In the genomic region with DNA sequence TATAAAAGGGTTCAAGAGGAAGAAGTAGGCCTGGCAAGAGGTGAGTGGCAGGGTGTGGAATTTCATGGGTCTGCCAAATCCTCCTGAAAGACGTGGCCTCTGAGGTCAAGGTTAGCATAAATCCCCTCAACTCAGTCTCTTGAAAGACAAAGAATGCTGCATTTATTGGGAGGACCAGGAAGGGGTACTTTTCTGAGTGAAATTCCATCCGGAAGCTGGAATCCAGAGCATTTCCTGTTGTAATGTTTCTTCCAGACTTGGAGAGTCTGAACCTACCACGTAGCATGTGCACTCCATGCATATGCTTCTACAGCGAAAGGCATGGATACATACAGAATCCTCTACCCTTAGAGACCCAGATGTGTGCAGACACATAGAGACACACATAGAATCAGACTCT, we compare ENCODE assay signal across 24 cellular contexts. TPM values are rescaled to one million over a fixed set of nuclear protein-coding genes. Genes with fewer than 3 reads are reported as not detected.
DNase-seq lines count a peak whose midpoint lies in the region; ATAC-seq and TF ChIP-seq lines count a peak whose summit lies in the region.
"Had no signal": no experiment of that assay in that cellular context is flagged by ENCODE, and none has a peak within 500 bp of the region (broad histone marks: within the 10 kb centered on the region; RNA-seq: fewer than 3 reads in every experiment).

No MANE protein-coding gene starts in this region.

- 33% methylated on average over 1 of the region's 4 CpGs; no CpG with 5 or more reads in 1 of the 2 experiments for WGBS in mesodermal cell (ENCODE audit: insufficient coverage in 2 of 2), 2 experiments

- TF ChIP-seq CTCF in GM23338 (conservative IDR thresholded peaks at IDR 0.05; ENCODE audit: low read depth in 2 of 2): no peak

- no peaks in the 10 kb centered on the region for H3F3A ChIP-seq in GM23338 (replicated peaks; ENCODE audit: low read depth)

- H3K9me2 ChIP-seq in GM23338 (ENCODE audit: insufficient read depth): no peaks in the 10 kb centered on the region

- peak overlapping the region; percentile 81; the same call in 1 of the 2 replicates for H3K27ac Mint-ChIP-seq in GM23338
- H3K27ac Mint-ChIP-seq: activated naive CD4-positive, alpha-beta T cell treated with anti-CD3 and anti-CD28 coated beads, Interleukin-2, amount 10 ng/mL, durations not matched to agents 7 days and 5 days; activated T-cell treated with anti-CD3 and anti-CD28 coated beads, Interleukin-2, amount 50 U/mL, for 72 hours; CD14-positive monocyte; stimulated activated naive B cell treated with anti-CD40 and anti-IgM and Interleukin-4, amounts not matched to agents 10 μg/mL and 1 μg/mL and 100 μg/mL, for 72 hours had no signal

- peak overlapping the region; percentile 20; the same call in 1 of the 2 replicates for H3K4me2 ChIP-seq in GM23338

- no peaks in the 10 kb centered on the region for H3K9me3 ChIP-seq in mesodermal cell (ENCODE audit: control insufficient read depth, low read length)
- H3K9me3 ChIP-seq: esophagus squamous epithelium, pancreas, testis had no signal

- H2AFZ ChIP-seq in GM23338: no peak overlapping the region

- H3K4me1 Mint-ChIP-seq in GM23338: peaks cover 8% of the 10 kb centered on the region
- H3K4me1 Mint-ChIP-seq: activated naive CD4-positive, alpha-beta T cell treated with anti-CD3 and anti-CD28 coated beads, Interleukin-2, amount 10 ng/mL, durations not matched to agents 7 days and 5 days; CD14-positive monocyte; stimulated activated naive B cell treated with anti-CD40 and anti-IgM and Interleukin-4, amounts not matched to agents 10 μg/mL and 1 μg/mL and 100 μg/mL, for 72 hours had no signal

- peak overlapping the region; percentile 83 for H3K27ac ChIP-seq in GM23338 (ENCODE audit: low read depth)
- H3K27ac ChIP-seq in mesodermal cell (ENCODE audit: low read depth, low read length, severe bottlenecking): peak overlapping the region; percentile 78
- H3K27ac ChIP-seq: esophagus squamous epithelium, pancreas, testis had no signal

- H3K4me1 ChIP-seq in GM23338 (ENCODE audit: insufficient read depth): 0 out of 2 replicates have a peak, but pooled peaks cover 5% of the 10 kb centered on the region
- H3K4me1 ChIP-seq in mesodermal cell (ENCODE audit: control insufficient read depth, insufficient read depth, low read length, poor library complexity, severe bottlenecking): peaks cover 4% of the 10 kb centered on the region
- H3K4me1 ChIP-seq: esophagus squamous epithelium, pancreas, testis had no signal

- DNase-seq in A172 (ENCODE audit: low spot score) (peak; percentile 42), GM23338 (ENCODE audit: low spot score) (peak; percentile 49), dedifferentiated amniotic fluid mesenchymal stem cell (ENCODE audit: extremely low spot score) (peak; percentile 24), HT-29 (ENCODE audit: low spot score) (no peak)
- DNase-seq in stimulated activated CD4-positive, alpha-beta T cell treated with anti-CD3 and anti-CD28 coated beads, Interleukin-2, amount 100 ng/mL, for 24 hours: no peak
- DNase-seq: activated CD4-positive, alpha-beta T cell treated with anti-CD3 and anti-CD28 coated beads for 1 hour; activated naive CD4-positive, alpha-beta T cell treated with anti-CD3 and anti-CD28 coated beads, Interleukin-2, amount 10 ng/mL, durations not matched to agents 7 days and 5 days; activated T-cell treated with anti-CD3 and anti-CD28 coated beads, Interleukin-2, amount 50 U/mL, for 72 hours; anterior cingulate cortex; effector CD8-positive, alpha-beta T cell; esophagus squamous epithelium; glutamatergic neuron; NCI-H1105 treated with DMSO at 0.1 percent for 48 hours; NCI-H2081; NCI-H510A; NK-92 treated with Interleukin-12 subunit alpha and Interleukin-12 subunit beta, amount 100 ng/mL, for 24 hours; pancreas; stimulated activated CD4-positive, alpha-beta T cell treated with anti-CD3 and anti-CD28 coated beads, Interleukin-1b, Interleukin-23, amount 100 ng/mL, for 48 hours; stimulated activated naive B cell treated with anti-CD40 and anti-IgM and Interleukin-4, amounts not matched to agents 10 μg/mL and 1 μg/mL and 100 μg/mL, for 72 hours; testis had no signal

- H3K36me3 ChIP-seq in GM23338 (ENCODE audit: insufficient read depth) (no peaks in the 10 kb centered on the region), mesodermal cell (ENCODE audit: control insufficient read depth, insufficient read depth, low read length) (no peaks in the 10 kb centered on the region)
- H3K36me3 ChIP-seq: esophagus squamous epithelium, pancreas had no signal

- H4K20me1 ChIP-seq in GM23338 (replicated peaks; ENCODE audit: insufficient read depth): no peaks in the 10 kb centered on the region

- no peak for ATAC-seq in GM23338
- ATAC-seq in HG03095 (IDR thresholded peaks at IDR 0.05; ENCODE audit: unreplicated experiment): no peak
- no peak for ATAC-seq in HG03097 (IDR thresholded peaks at IDR 0.05; ENCODE audit: low FRiP score, unreplicated experiment)
- ATAC-seq: activated T-cell treated with anti-CD3 and anti-CD28 coated beads, Interleukin-2, amount 50 U/mL, for 72 hours; pancreas; stimulated activated naive B cell treated with anti-CD40 and anti-IgM and Interleukin-4, amounts not matched to agents 10 μg/mL and 1 μg/mL and 100 μg/mL, for 72 hours had no signal

- no peaks in the 10 kb centered on the region for H3K27me3 ChIP-seq in GM23338 (ENCODE audit: insufficient read depth)
- H3K27me3 ChIP-seq: esophagus squamous epithelium, pancreas, testis had no signal

- peaks cover 3% of the 10 kb centered on the region for H3K27me3 Mint-ChIP-seq in GM23338 (ENCODE audit: insufficient read depth, low read depth, poor library complexity)
- H3K27me3 Mint-ChIP-seq: activated naive CD4-positive, alpha-beta T cell treated with anti-CD3 and anti-CD28 coated beads, Interleukin-2, amount 10 ng/mL, durations not matched to agents 7 days and 5 days had no signal

- no peak overlapping the region for H3K4me3 Mint-ChIP-seq in GM23338
- H3K4me3 Mint-ChIP-seq: activated naive CD4-positive, alpha-beta T cell treated with anti-CD3 and anti-CD28 coated beads, Interleukin-2, amount 10 ng/mL, durations not matched to agents 7 days and 5 days; activated T-cell treated with anti-CD3 and anti-CD28 coated beads, Interleukin-2, amount 50 U/mL, for 72 hours; CD14-positive monocyte; stimulated activated naive B cell treated with anti-CD40 and anti-IgM and Interleukin-4, amounts not matched to agents 10 μg/mL and 1 μg/mL and 100 μg/mL, for 72 hours had no signal

- H3K79me2 ChIP-seq in GM23338 (replicated peaks; ENCODE audit: insufficient read depth): no peaks in the 10 kb centered on the region

- H3K9me3 Mint-ChIP-seq in GM23338: peaks cover 7% of the 10 kb centered on the region
- H3K9me3 Mint-ChIP-seq: activated naive CD4-positive, alpha-beta T cell treated with anti-CD3 and anti-CD28 coated beads, Interleukin-2, amount 10 ng/mL, durations not matched to agents 7 days and 5 days had no signal

- no peak overlapping the region for H3K4me3 ChIP-seq in GM23338
- H3K4me3 ChIP-seq in mesodermal cell (ENCODE audit: extremely low read depth, insufficient read depth, low read length, poor library complexity, severe bottlenecking): no peak overlapping the region
- H3K4me3 ChIP-seq: esophagus squamous epithelium, pancreas, testis had no signal

- H3K36me3 Mint-ChIP-seq in GM23338 (ENCODE audit: low read depth): peaks cover 6% of the 10 kb centered on the region; the same call in 1 of the 3 replicates
- H3K36me3 Mint-ChIP-seq: activated naive CD4-positive, alpha-beta T cell treated with anti-CD3 and anti-CD28 coated beads, Interleukin-2, amount 10 ng/mL, durations not matched to agents 7 days and 5 days; CD14-positive monocyte had no signal

TF ChIP-seq in GM23338, 12 proteins besides CTCF, POLR2A, EP300 and RAD21:
- TF ChIP-seq JUNB (IDR thresholded peaks at IDR 0.05; ENCODE audit: unreplicated experiment): no peak

RNA-seq across cellular contexts. Expression of a gene that starts 13.4 kb away (rescaled TPM):
- total RNA-seq in A172 (2014; rRNA removed; shearing (Covaris generic)): 11.2 and 12.0 TPM in 2 replicates
- 23.8 and 24.9 TPM in 2 replicates for total RNA-seq in GM23338 (2014; rRNA removed; shearing (Covaris generic))
- polyA plus RNA-seq in GM23338 (2016; fragmentation: Nextera tagmentation; extraction: Ambion mirVana): 11.8 and 12.7 TPM in 2 replicates
- polyA plus RNA-seq in mesodermal cell (2013, experiment 1 of 2): 23.4 TPM
- polyA plus RNA-seq in mesodermal cell (2013, experiment 2 of 2): 20.3 TPM
- total RNA-seq in HT-29 (2014; rRNA removed; shearing (Covaris generic)): 0.13 and 0.18 TPM in 2 replicates

RNA-seq across cellular contexts. Expression of a gene that starts 20.6 kb away (rescaled TPM):
- 47.1 and 51.1 TPM in 2 replicates for total RNA-seq in A172 (2014; rRNA removed; shearing (Covaris generic))
- 67.3 and 79.9 TPM in 2 replicates for total RNA-seq in GM23338 (2014; rRNA removed; shearing (Covaris generic))
- polyA plus RNA-seq in GM23338 (2016; fragmentation: Nextera tagmentation; extraction: Ambion mirVana): 16.9 and 18.1 TPM in 2 replicates
- polyA plus RNA-seq in mesodermal cell (2013, experiment 1 of 2): 16.9 TPM
- 14.7 TPM for polyA plus RNA-seq in mesodermal cell (2013, experiment 2 of 2)
- total RNA-seq in HT-29 (2014; rRNA removed; shearing (Covaris generic)): 38.6 and 43.2 TPM in 2 replicates

Comparison
In these comparisons a context has a peak if more than half of its experiments do, and no peak if none do; other contexts are left out.
1. DNase-seq: peak in A172 (single experiment), GM23338 (single experiment) and dedifferentiated amniotic fluid mesenchymal stem cell (single experiment); none in stimulated activated CD4-positive, alpha-beta T cell treated with anti-CD3 and anti-CD28 coated beads, Interleukin-2, amount 100 ng/mL, for 24 hours (0 of 2) and HT-29 (single experiment).
2. RNA of a gene that starts 13.4 kb away (total RNA-seq): 23.8 to 24.9 TPM in GM23338 and 11.2 to 12.0 TPM in A172; 0.13 to 0.18 TPM in HT-29; every median in the first group is over 10 times any median in the second.